16 cellular contexts compared by ENCODE assay signal in the genomic region with DNA sequence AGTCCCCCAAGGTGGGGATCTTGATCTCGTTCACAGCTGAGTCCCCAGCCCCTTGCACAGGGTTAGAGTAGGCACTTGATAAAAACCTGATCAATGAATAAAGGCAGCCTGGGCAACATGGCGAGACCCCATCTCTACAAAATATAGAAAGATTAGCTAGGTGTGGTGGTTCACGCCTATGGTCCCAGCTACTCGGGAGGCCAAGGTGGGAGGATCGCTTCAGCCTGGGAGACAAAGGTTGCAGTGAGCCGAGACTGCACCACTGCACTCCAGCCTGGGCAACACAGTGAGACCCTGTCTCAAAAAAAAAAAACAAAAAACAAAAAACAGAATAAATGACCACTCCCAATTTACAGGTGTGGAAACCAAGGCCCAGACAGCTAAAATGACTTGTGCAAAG. TPM values are rescaled to one million over a fixed set of nuclear protein-coding genes. Genes with fewer than 3 reads are reported as not detected.
DNase-seq lines count a peak whose midpoint lies in the region; ATAC-seq and TF ChIP-seq lines count a peak whose summit lies in the region.
"Had no signal": no experiment of that assay in that cellular context is flagged by ENCODE, and none has a peak within 500 bp of the region (broad histone marks: within the 10 kb centered on the region; RNA-seq: fewer than 3 reads in every experiment).

No MANE protein-coding gene starts in this region.

- H3K4me1 Mint-ChIP-seq in activated CD4-positive, alpha-beta T cell treated with anti-CD3 and anti-CD28 coated beads, Interleukin-2, amount 10 ng/mL, durations not matched to agents 24 days and 14 days: peaks cover 18% of the 10 kb centered on the region
- H3K4me1 Mint-ChIP-seq in activated CD4-positive, alpha-beta T cell treated with anti-CD3 and anti-CD28 coated beads for 36 hours: peaks cover 9% of the 10 kb centered on the region
- H3K4me1 Mint-ChIP-seq in WTC11: peaks cover 9% of the 10 kb centered on the region

- H3K4me3 Mint-ChIP-seq in activated CD4-positive, alpha-beta T cell treated with anti-CD3 and anti-CD28 coated beads, Interleukin-2, amount 10 ng/mL, durations not matched to agents 24 days and 14 days: no peak overlapping the region
- H3K4me3 Mint-ChIP-seq in activated CD4-positive, alpha-beta T cell treated with anti-CD3 and anti-CD28 coated beads for 36 hours: no peak overlapping the region
- H3K4me3 Mint-ChIP-seq in WTC11: no peak overlapping the region
- H3K4me3 Mint-ChIP-seq: CD14-positive monocyte; CD4-positive, alpha-beta memory T cell had no signal

- no peaks in the 10 kb centered on the region for H3K27me3 Mint-ChIP-seq in activated CD4-positive, alpha-beta T cell treated with anti-CD3 and anti-CD28 coated beads, Interleukin-2, amount 10 ng/mL, durations not matched to agents 24 days and 14 days
- no peaks in the 10 kb centered on the region for H3K27me3 Mint-ChIP-seq in activated CD4-positive, alpha-beta T cell treated with anti-CD3 and anti-CD28 coated beads for 36 hours
- H3K27me3 Mint-ChIP-seq in WTC11 (ENCODE audit: low read depth): no peaks in the 10 kb centered on the region
- H3K27me3 Mint-ChIP-seq: CD4-positive, alpha-beta memory T cell had no signal

- no peak for DNase-seq in activated CD4-positive, alpha-beta T cell treated with anti-CD3 and anti-CD28 coated beads, Interleukin-2, amount 10 ng/mL, durations not matched to agents 24 days and 14 days
- no peak for DNase-seq in activated CD4-positive, alpha-beta T cell treated with anti-CD3 and anti-CD28 coated beads for 36 hours
- no peak for DNase-seq in WTC11 (ENCODE audit: low spot score)
- peak; percentile 31 for DNase-seq in islet precursor cell
- no peak for DNase-seq in H4 (ENCODE audit: low spot score)
- DNase-seq in left cardiac atrium: no peak
- no peak for DNase-seq in GM13977 (ENCODE audit: low spot score)
- DNase-seq: CD4-positive, alpha-beta memory T cell; DMS153; DMS79; GDM1; GM23248; H7 had no signal

- TF ChIP-seq CTCF in WTC11 (IDR thresholded peaks at IDR 0.05) (no peak), GM13977 (IDR thresholded peaks at IDR 0.05; ENCODE audit: extremely low read depth, insufficient read depth, missing control alignments) (no peak)

- POLR2A ChIA-PET in activated CD4-positive, alpha-beta T cell treated with anti-CD3 and anti-CD28 coated beads for 36 hours (lab: Charles Lee): no interaction called here
- POLR2A ChIA-PET in WTC11 (lab: Charles Lee): no interaction called here

- ATAC-seq in activated CD4-positive, alpha-beta T cell treated with anti-CD3 and anti-CD28 coated beads for 36 hours: no peak
- ATAC-seq in WTC11 (no peak), left cardiac atrium (no peak)
- ATAC-seq: HCT116 had no signal

- H3K27ac Mint-ChIP-seq in activated CD4-positive, alpha-beta T cell treated with anti-CD3 and anti-CD28 coated beads, Interleukin-2, amount 10 ng/mL, durations not matched to agents 24 days and 14 days: peak overlapping the region; percentile 5
- no peak overlapping the region for H3K27ac Mint-ChIP-seq in activated CD4-positive, alpha-beta T cell treated with anti-CD3 and anti-CD28 coated beads for 36 hours
- no peak overlapping the region for H3K27ac Mint-ChIP-seq in WTC11

- CTCF ChIA-PET in activated CD4-positive, alpha-beta T cell treated with anti-CD3 and anti-CD28 coated beads for 36 hours (lab: Charles Lee): no interaction called here
- CTCF ChIA-PET in WTC11 (lab: Charles Lee): no interaction called here

- H3K9me3 Mint-ChIP-seq in activated CD4-positive, alpha-beta T cell treated with anti-CD3 and anti-CD28 coated beads, Interleukin-2, amount 10 ng/mL, durations not matched to agents 24 days and 14 days: peaks cover 8% of the 10 kb centered on the region
- H3K9me3 Mint-ChIP-seq in activated CD4-positive, alpha-beta T cell treated with anti-CD3 and anti-CD28 coated beads for 36 hours (ENCODE audit: low read depth): no peaks in the 10 kb centered on the region
- no peaks in the 10 kb centered on the region for H3K9me3 Mint-ChIP-seq in WTC11
- H3K9me3 Mint-ChIP-seq: CD4-positive, alpha-beta memory T cell had no signal

- H3K36me3 Mint-ChIP-seq in activated CD4-positive, alpha-beta T cell treated with anti-CD3 and anti-CD28 coated beads, Interleukin-2, amount 10 ng/mL, durations not matched to agents 24 days and 14 days (ENCODE audit: low read depth): peaks cover 30% of the 10 kb centered on the region
- peaks cover 14% of the 10 kb centered on the region for H3K36me3 Mint-ChIP-seq in activated CD4-positive, alpha-beta T cell treated with anti-CD3 and anti-CD28 coated beads for 36 hours (ENCODE audit: low read depth)
- H3K36me3 Mint-ChIP-seq in WTC11: no peaks in the 10 kb centered on the region

- in situ Hi-C loops in GM13977 (cut with MboI; ENCODE audit: low pct_unique_long_range_greater_than_20kb, low sequenced_read_pairs, unreplicated experiment): no loop called here

- intact Hi-C loops in activated CD4-positive, alpha-beta T cell treated with anti-CD3 and anti-CD28 coated beads, Interleukin-2, amount 10 ng/mL, durations not matched to agents 24 days and 14 days (cut with micrococcal nuclease): no loop called here
- intact Hi-C loops in activated CD4-positive, alpha-beta T cell treated with anti-CD3 and anti-CD28 coated beads for 36 hours (cut with DNase I, micrococcal nuclease): no loop called here
- intact Hi-C loops in left cardiac atrium (cut with DNase I): no loop called here

TF ChIP-seq in WTC11, 78 proteins besides CTCF, POLR2A, EP300 and RAD21:
- TF ChIP-seq JAZF1 (CRISPR knock-in tag; IDR thresholded peaks at IDR 0.05) (no peak), ZNF121 (CRISPR knock-in tag; IDR thresholded peaks at IDR 0.05) (peak; percentile 67; the same call in 1 of the 2 replicates)

RNA-seq across cellular contexts. Expression of gene YIF1B, which starts 4.8 kb away (rescaled TPM):
- total RNA-seq in activated CD4-positive, alpha-beta T cell treated with anti-CD3 and anti-CD28 coated beads, Interleukin-2, amount 10 ng/mL, durations not matched to agents 24 days and 14 days: 83.4 and 84.7 TPM in 2 replicates
- 10 to 100 TPM; 76.3 to 90.1 TPM for total RNA-seq in activated CD4-positive, alpha-beta T cell treated with anti-CD3 and anti-CD28 coated beads for 36 hours
- total RNA-seq in WTC11 (2021) (83.3 to 92.5 TPM (median 90.1 TPM) in 3 replicates), left cardiac atrium (10 to 100 TPM; 24.2 to 31.5 TPM)
- total RNA-seq in H4 (2014; rRNA removed; shearing (Covaris generic)): 138 and 146 TPM in 2 replicates

RNA-seq across cellular contexts. Expression of gene C19orf33, which starts 6.9 kb away (rescaled TPM):
- 0.52 TPM in 1 of 2 replicates, not detected in the other for total RNA-seq in activated CD4-positive, alpha-beta T cell treated with anti-CD3 and anti-CD28 coated beads, Interleukin-2, amount 10 ng/mL, durations not matched to agents 24 days and 14 days
- not detected for total RNA-seq in activated CD4-positive, alpha-beta T cell treated with anti-CD3 and anti-CD28 coated beads for 36 hours
- total RNA-seq in WTC11 (2021) (16.1 to 22.3 TPM (median 21.3 TPM) in 3 replicates), left cardiac atrium (1 to 10 TPM; 2.1 to 5.9 TPM)
- total RNA-seq in H4 (2014; rRNA removed; shearing (Covaris generic)): 2.7 TPM in 1 of 2 replicates, not detected in the other
- total RNA-seq: A673; CD4-positive, alpha-beta memory T cell; GM23248 had no signal

RNA-seq across cellular contexts. Expression of gene KCNK6, which starts 8.7 kb away (rescaled TPM):
- total RNA-seq in activated CD4-positive, alpha-beta T cell treated with anti-CD3 and anti-CD28 coated beads, Interleukin-2, amount 10 ng/mL, durations not matched to agents 24 days and 14 days: 18.7 and 20.1 TPM in 2 replicates
- 10 to 100 TPM in 1 of 2 experiments, 1 to 10 TPM in 1; 9.6 to 10.2 TPM for total RNA-seq in activated CD4-positive, alpha-beta T cell treated with anti-CD3 and anti-CD28 coated beads for 36 hours
- total RNA-seq in WTC11 (2021): 12.9 to 18.3 TPM (median 13.2 TPM) in 3 replicates
- 0.04 TPM in 1 of 2 replicates, not detected in the other for total RNA-seq in H4 (2014; rRNA removed; shearing (Covaris generic))
- 1 to 10 TPM; 2.7 to 5.5 TPM for total RNA-seq in left cardiac atrium
- total RNA-seq: A673 had no signal

RNA-seq across cellular contexts. Expression of gene CATSPERG, which starts 24.6 kb away (rescaled TPM):
- 3.4 and 3.7 TPM in 2 replicates for total RNA-seq in activated CD4-positive, alpha-beta T cell treated with anti-CD3 and anti-CD28 coated beads, Interleukin-2, amount 10 ng/mL, durations not matched to agents 24 days and 14 days
- 1 to 10 TPM; 3.3 to 3.4 TPM for total RNA-seq in activated CD4-positive, alpha-beta T cell treated with anti-CD3 and anti-CD28 coated beads for 36 hours
- total RNA-seq in WTC11 (2021) (4.6 to 8.7 TPM (median 6.3 TPM) in 3 replicates), left cardiac atrium (1 to 10 TPM in 1 of 2 donors, under 1 TPM in 1; 0.91 to 1.9 TPM)
- 2.0 TPM in 1 of 2 replicates, not detected in the other for total RNA-seq in H4 (2014; rRNA removed; shearing (Covaris generic))
- total RNA-seq: GM23248 had no signal

RNA-seq across cellular contexts. Expression of gene SPINT2, which starts 46.6 kb away (rescaled TPM):
- 69.6 and 70.7 TPM in 2 replicates for total RNA-seq in activated CD4-positive, alpha-beta T cell treated with anti-CD3 and anti-CD28 coated beads, Interleukin-2, amount 10 ng/mL, durations not matched to agents 24 days and 14 days
- total RNA-seq in activated CD4-positive, alpha-beta T cell treated with anti-CD3 and anti-CD28 coated beads for 36 hours: 10 to 100 TPM; 46.0 to 49.0 TPM
- 335 to 400 TPM (median 358 TPM) in 3 replicates for total RNA-seq in WTC11 (2021)
- total RNA-seq in H4 (2014; rRNA removed; shearing (Covaris generic)): 1.1 TPM in 1 of 2 replicates, not detected in the other
- total RNA-seq in left cardiac atrium: 10 to 100 TPM in 1 of 2 donors, 1 to 10 TPM in 1; 8.6 to 13.6 TPM
- total RNA-seq: A673 had no signal
